Comparison of ENCODE assay signal across 28 cellular contexts in genomic region chr7:29167721-29168120, GRCh38. TPM values are rescaled to one million over a fixed set of nuclear protein-coding genes. Genes with fewer than 3 reads are reported as not detected.
"Had no signal": no experiment of that assay in that cellular context is flagged by ENCODE, and none has a peak within 500 bp of the region (broad histone marks: within the 10 kb centered on the region; RNA-seq: fewer than 3 reads in every experiment).

No MANE protein-coding gene starts in this region.

- FAIRE-seq: endothelial cell of umbilical vein had no signal

- H3K4me3 Mint-ChIP-seq: immature natural killer cell, mesothelial cell of epicardium, naive B cell had no signal

- H3K4me3 ChIP-seq: coronary artery, dorsolateral prefrontal cortex, esophagus squamous epithelium, gastrocnemius medialis, heart right ventricle, left ventricle myocardium inferior, lower lobe of right lung, mucosa of descending colon had no signal

- H3K27ac Mint-ChIP-seq: immature natural killer cell, mesothelial cell of epicardium, naive B cell had no signal

- H3K36me3 Mint-ChIP-seq: naive B cell had no signal

- ATAC-seq: esophagus mucosa, gastrocnemius medialis, heart right ventricle, left cardiac atrium, left lobe of liver, lower lobe of right lung, mucosa of descending colon had no signal

- DNase-seq: dermis blood vessel endothelial cell; dorsolateral prefrontal cortex; effector CD4-positive, alpha-beta T cell; effector memory CD4-positive, alpha-beta T cell; erythroblast; esophagus squamous epithelium; foreskin fibroblast; foreskin melanocyte; gastrocnemius medialis; glutamatergic neuron; head of caudate nucleus; heart right ventricle; hippocampal formation; immature natural killer cell; islet precursor cell; kidney; kidney glomerular epithelial cell; left cardiac atrium; left ventricle myocardium inferior; lower lobe of right lung; mesenchymal stem cell; mucosa of descending colon; naive B cell had no signal

- H3K4me1 Mint-ChIP-seq: immature natural killer cell, mesothelial cell of epicardium, naive B cell had no signal

RNA-seq across cellular contexts. Expression of gene CPVL, which starts 21.4 kb away (rescaled TPM):
- total RNA-seq: endothelial cell of umbilical vein had no signal
